Comparison of ENCODE assay signal across 18 cellular contexts in genomic region chr7:38438938-38439337, GRCh38.
"Had no signal": no experiment of that assay in that cellular context is flagged by ENCODE, and none has a peak within 500 bp of the region (broad histone marks: within the 10 kb centered on the region; RNA-seq: fewer than 3 reads in every experiment).

No MANE protein-coding gene starts in this region.

- H3K9me3 Mint-ChIP-seq: dendritic cell treated with granulocyte-macrophage colony-stimulating factor and Interleukin-4, amounts not matched to agents 40 ng/mL and 50 ng/mL, for 4 days; T-helper 2 cell treated with Interferon-gamma antibody and Interleukin-4, amounts not matched to agents 5 μg/mL and 100 μg/mL, for 36 hours had no signal

- H3K4me1 Mint-ChIP-seq: activated CD8-positive, alpha-beta memory T cell treated with anti-CD3 and anti-CD28 coated beads, Interleukin-2, amount 10 ng/mL, durations not matched to agents 7 days and 5 days; WTC11 had no signal

- H3K4me3 Mint-ChIP-seq: activated CD8-positive, alpha-beta memory T cell treated with anti-CD3 and anti-CD28 coated beads, Interleukin-2, amount 10 ng/mL, durations not matched to agents 7 days and 5 days; activated T-cell treated with anti-CD3 and anti-CD28 coated beads, Interleukin-2, amount 50 U/mL, for 24 hours; dendritic cell treated with granulocyte-macrophage colony-stimulating factor and Interleukin-4, amounts not matched to agents 40 ng/mL and 50 ng/mL, for 4 days; memory B cell; T-helper 2 cell treated with Interferon-gamma antibody and Interleukin-4, amounts not matched to agents 5 μg/mL and 100 μg/mL, for 36 hours; WTC11 had no signal

- H3K27me3 Mint-ChIP-seq: activated CD8-positive, alpha-beta memory T cell treated with anti-CD3 and anti-CD28 coated beads, Interleukin-2, amount 10 ng/mL, durations not matched to agents 7 days and 5 days; dendritic cell treated with granulocyte-macrophage colony-stimulating factor and Interleukin-4, amounts not matched to agents 40 ng/mL and 50 ng/mL, for 4 days had no signal

- H3K27ac Mint-ChIP-seq: activated CD8-positive, alpha-beta memory T cell treated with anti-CD3 and anti-CD28 coated beads, Interleukin-2, amount 10 ng/mL, durations not matched to agents 7 days and 5 days; activated T-cell treated with anti-CD3 and anti-CD28 coated beads, Interleukin-2, amount 50 U/mL, for 24 hours; dendritic cell treated with granulocyte-macrophage colony-stimulating factor and Interleukin-4, amounts not matched to agents 40 ng/mL and 50 ng/mL, for 4 days; memory B cell; T-helper 2 cell treated with Interferon-gamma antibody and Interleukin-4, amounts not matched to agents 5 μg/mL and 100 μg/mL, for 36 hours; WTC11 had no signal

- DNase-seq: activated CD4-positive, alpha-beta T cell treated with anti-CD3 and anti-CD28 coated beads, Interleukin-2, amount 50 U/mL, for 48 hours; activated CD8-positive, alpha-beta memory T cell treated with anti-CD3 and anti-CD28 coated beads, Interleukin-2, amount 10 ng/mL, durations not matched to agents 7 days and 5 days; activated gamma-delta T cell; activated T-cell treated with anti-CD3 and anti-CD28 coated beads, Interleukin-2, amount 50 U/mL, for 24 hours; effector CD8-positive, alpha-beta T cell; esophagus squamous epithelium; foreskin fibroblast; occipital lobe; posterior cingulate gyrus; SHP77; sigmoid colon; SK-N-SH had no signal

- ATAC-seq: activated CD8-positive, alpha-beta memory T cell treated with anti-CD3 and anti-CD28 coated beads, Interleukin-2, amount 10 ng/mL, durations not matched to agents 7 days and 5 days; WTC11 had no signal

- FAIRE-seq: TTC549, urothelium cell line had no signal

- H3K36me3 Mint-ChIP-seq: activated CD8-positive, alpha-beta memory T cell treated with anti-CD3 and anti-CD28 coated beads, Interleukin-2, amount 10 ng/mL, durations not matched to agents 7 days and 5 days; memory B cell; WTC11 had no signal
